Comparison of ENCODE assay signal across 8 cellular contexts in genomic region chr7:100088621-100089457, GRCh38. TPM values are rescaled to one million over a fixed set of nuclear protein-coding genes. Genes with fewer than 3 reads are reported as not detected.
DNase-seq lines count a peak whose midpoint lies in the region; ATAC-seq and TF ChIP-seq lines count a peak whose summit lies in the region.

Gene COPS6, plus strand, starts transcription at chr7:100088969. Its CDS starts 22 bp downstream, at chr7:100088991.

- peaks cover 28% of the 10 kb centered on the region for H3K36me3 Mint-ChIP-seq in nephron (ENCODE audit: low read depth)

- peak within 1 kb of the TSS; percentile 90 to 97 (median 96) for H3K4me3 Mint-ChIP-seq in nephron

- peak; percentile 59 for ATAC-seq in GM18498 (IDR thresholded peaks at IDR 0.05; ENCODE audit: unreplicated experiment)

- H3K27me3 Mint-ChIP-seq in nephron (ENCODE audit: low read depth), result no peaks in the 10 kb centered on the region

- no peak for TF ChIP-seq CTCF in 22Rv1 (IDR thresholded peaks at IDR 0.05)
- no peak for TF ChIP-seq CTCF in fibroblast of pulmonary artery (IDR thresholded peaks at IDR 0.05; ENCODE audit: low read length, missing control alignments)
- TF ChIP-seq CTCF in nephron (IDR thresholded peaks at IDR 0.05; ENCODE audit: unreplicated experiment in 3 of 3), result no peak

- H3K4me1 Mint-ChIP-seq in nephron, result peaks cover 18% of the 10 kb centered on the region

- H3K9me3 Mint-ChIP-seq in nephron, result no peaks in the 10 kb centered on the region

- peak within 1 kb of the TSS; percentile 82 for H3K27ac ChIP-seq in 22Rv1

- H3K4me3 ChIP-seq in fibroblast of pulmonary artery (replicated peaks; ENCODE audit: low read depth, low read length), result peak within 1 kb of the TSS; percentile 68

- peak within 1 kb of the TSS; percentile 92 to 98 (median 96) for H3K27ac Mint-ChIP-seq in nephron

- peak; percentile 66 for DNase-seq in HuH-7.5 (ENCODE audit: low spot score)
- DNase-seq in RPMI7951 (ENCODE audit: low read depth), result peak; percentile 79
- DNase-seq in activated effector memory CD4-positive, alpha-beta T cell treated with Interleukin-2 at 50 U/mL for 16 hours, result peak; percentile 79
- DNase-seq in fibroblast of pulmonary artery (ENCODE audit: low read depth), result peak; percentile 74
- DNase-seq in stimulated activated naive CD4-positive, alpha-beta T cell treated with Interleukin-2 at 50 U/mL for 16 hours (lab: John Stamatoyannopoulos, UW), result peak; percentile 82

RNA-seq across cellular contexts. Expression of gene COPS6, which starts in this region (rescaled TPM):
- 63.6 and 83.4 TPM in 2 replicates for total RNA-seq in RPMI7951 (2014; rRNA removed; shearing (Covaris generic))

Comparison
In these comparisons a context has a peak if more than half of its experiments do, and no peak if none do; other contexts are left out.
1. Peak in every context shown above with its lines: DNase-seq, ATAC-seq, H3K4me3 ChIP-seq and H3K27ac ChIP-seq.